ENCODE assay signal across 1 cellular context in genomic region chr18:48847807-48848486, GRCh38.
TF ChIP-seq lines count a peak whose summit lies in the region.

No MANE protein-coding gene starts in this region.

TF ChIP-seq in SK-N-SH treated with all-trans-retinoic acid at 6 μM for 48 hours, 23 proteins besides CTCF, POLR2A, EP300 and RAD21 (continued from another document):
- TF ChIP-seq PATZ1 (CRISPR knock-in tag; IDR thresholded peaks at IDR 0.05; ENCODE audit: borderline replicate concordance) = no peak
- TF ChIP-seq ZNF8 (CRISPR knock-in tag; IDR thresholded peaks at IDR 0.05) = no peak
- TF ChIP-seq BACH2 (CRISPR knock-in tag; IDR thresholded peaks at IDR 0.05; ENCODE audit: borderline replicate concordance) = no peak
- no peak for TF ChIP-seq OSR1 (CRISPR knock-in tag; IDR thresholded peaks at IDR 0.05)
- no peak for TF ChIP-seq PPARA (CRISPR knock-in tag; IDR thresholded peaks at IDR 0.05; ENCODE audit: borderline replicate concordance)
- no peak for TF ChIP-seq CSRNP3 (CRISPR knock-in tag; IDR thresholded peaks at IDR 0.05)
- TF ChIP-seq TCF4 (CRISPR knock-in tag; IDR thresholded peaks at IDR 0.05; ENCODE audit: borderline replicate concordance) = no peak
- no peak for TF ChIP-seq ZC3H10 (CRISPR knock-in tag; IDR thresholded peaks at IDR 0.05)
